ENCODE assay signal across 16 cellular contexts in genomic region chr2:239213420-239214101, GRCh38.
"Had no signal": no experiment of that assay in that cellular context is flagged by ENCODE, and none has a peak within 500 bp of the region (broad histone marks: within the 10 kb centered on the region; RNA-seq: fewer than 3 reads in every experiment).

No MANE protein-coding gene starts in this region.

- H3K27me3 Mint-ChIP-seq: activated naive CD4-positive, alpha-beta T cell treated with anti-CD3 and anti-CD28 coated beads, Interleukin-2, amount 50 U/mL, for 24 hours; stimulated activated naive B cell treated with anti-CD40 and anti-IgM and Interleukin-4, amounts not matched to agents 10 μg/mL and 1 μg/mL and 100 μg/mL, for 72 hours had no signal

- H3K27ac Mint-ChIP-seq: activated T-helper 2 cell treated with anti-CD3 and anti-CD28 coated beads, Interferon-gamma antibody, Interleukin-2, Interleukin-4, amounts not matched to agents 10 μg/mL and 5 μg/mL and 100 μg/mL, durations not matched to agents 14 hours and 24 hours and 36 hours; stimulated activated naive B cell treated with anti-CD40 and anti-IgM and Interleukin-4, amounts not matched to agents 10 μg/mL and 1 μg/mL and 100 μg/mL, for 72 hours; T-helper 2 cell treated with Interferon-gamma antibody and Interleukin-4, amounts not matched to agents 5 μg/mL and 100 μg/mL, for 36 hours had no signal

- H3K9me3 ChIP-seq: left ventricle myocardium inferior, ovary had no signal

- ATAC-seq: activated CD4-positive, CD25-positive, alpha-beta regulatory T cell treated with anti-CD3 and anti-CD28 coated beads, Interleukin-2, amount 50 U/mL, for 24 hours; esophagus mucosa; stimulated activated naive B cell treated with anti-CD40 and anti-IgM and Interleukin-4, amounts not matched to agents 10 μg/mL and 1 μg/mL and 100 μg/mL, for 72 hours had no signal

- FAIRE-seq: endometrium, keratinocyte had no signal

- H3K27me3 ChIP-seq: brain microvascular endothelial cell, ovary had no signal

- H3K27ac ChIP-seq: brain microvascular endothelial cell, left ventricle myocardium inferior, ovary had no signal

- H3K9me3 Mint-ChIP-seq: activated naive CD4-positive, alpha-beta T cell treated with anti-CD3 and anti-CD28 coated beads, Interleukin-2, amount 50 U/mL, for 24 hours; activated T-helper 2 cell treated with anti-CD3 and anti-CD28 coated beads, Interferon-gamma antibody, Interleukin-2, Interleukin-4, amounts not matched to agents 10 μg/mL and 5 μg/mL and 100 μg/mL, durations not matched to agents 14 hours and 24 hours and 36 hours; nephron; stimulated activated naive B cell treated with anti-CD40 and anti-IgM and Interleukin-4, amounts not matched to agents 10 μg/mL and 1 μg/mL and 100 μg/mL, for 72 hours; T-helper 2 cell treated with Interferon-gamma antibody and Interleukin-4, amounts not matched to agents 5 μg/mL and 100 μg/mL, for 36 hours had no signal

- DNase-seq: amniotic stem cell; brain microvascular endothelial cell; foreskin fibroblast; left ventricle myocardium inferior; mesenchymal stem cell; stimulated activated CD4-positive, alpha-beta T cell treated with anti-CD3 and anti-CD28 coated beads, Interleukin-1b, Interleukin-23, amount 100 ng/mL, for 48 hours; stimulated activated naive B cell treated with anti-CD40 and anti-IgM and Interleukin-4, amounts not matched to agents 10 μg/mL and 1 μg/mL and 100 μg/mL, for 72 hours had no signal

- H3K4me3 ChIP-seq: left ventricle myocardium inferior, ovary had no signal

- H3K36me3 ChIP-seq: brain microvascular endothelial cell, left ventricle myocardium inferior, ovary had no signal

- H3K4me3 Mint-ChIP-seq: activated naive CD4-positive, alpha-beta T cell treated with anti-CD3 and anti-CD28 coated beads, Interleukin-2, amount 50 U/mL, for 24 hours; nephron; stimulated activated naive B cell treated with anti-CD40 and anti-IgM and Interleukin-4, amounts not matched to agents 10 μg/mL and 1 μg/mL and 100 μg/mL, for 72 hours; T-helper 2 cell treated with Interferon-gamma antibody and Interleukin-4, amounts not matched to agents 5 μg/mL and 100 μg/mL, for 36 hours had no signal
